8 cellular contexts compared by ENCODE assay signal in the genomic region with DNA sequence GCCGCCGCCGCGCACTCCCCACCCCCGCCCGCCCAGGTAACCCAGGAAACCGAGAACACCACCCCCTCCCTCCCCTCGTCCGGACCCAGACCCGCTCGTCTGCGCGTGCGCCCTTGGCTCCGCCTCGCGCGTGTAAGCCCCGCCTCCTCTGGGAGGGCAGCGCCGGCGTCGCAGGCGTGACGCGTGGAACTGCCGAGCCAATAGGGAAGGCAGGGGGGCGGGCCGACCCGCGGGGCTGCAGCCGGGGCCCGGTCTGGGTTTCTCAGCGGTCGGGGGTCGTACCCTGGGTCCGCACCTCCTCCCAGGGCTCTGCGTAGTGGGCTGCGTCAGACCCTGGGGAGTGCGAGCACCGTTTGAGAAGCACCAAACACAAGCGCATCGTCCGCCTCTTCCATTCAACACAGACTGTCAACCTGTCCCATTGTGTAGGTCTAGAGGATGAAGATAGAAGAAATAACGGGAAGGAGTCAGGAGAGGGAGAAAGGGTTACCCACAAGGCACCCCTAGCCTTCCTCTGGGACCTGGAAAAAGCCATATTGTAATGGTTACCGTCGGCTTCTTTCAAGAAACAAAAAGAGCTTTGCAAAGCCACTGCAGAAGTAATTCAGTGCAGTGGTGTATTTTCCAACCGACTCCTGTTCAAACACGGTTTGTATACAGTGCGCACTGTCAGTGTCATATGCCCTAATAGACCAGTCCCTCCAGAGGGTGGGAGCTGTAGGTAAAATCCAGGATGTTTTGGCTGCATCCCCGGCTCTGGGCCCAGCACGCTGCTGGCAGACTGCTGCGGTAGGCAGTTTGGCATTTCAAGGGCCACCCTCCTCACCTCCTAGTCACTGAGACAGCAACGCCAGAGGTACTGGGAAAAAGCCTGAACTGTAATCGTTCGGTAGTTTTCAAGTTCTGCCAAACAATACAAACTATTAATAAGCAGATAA. TPM values are rescaled to one million over a fixed set of nuclear protein-coding genes. Genes with fewer than 3 reads are reported as not detected.
DNase-seq lines count a peak whose midpoint lies in the region; TF ChIP-seq lines count a peak whose summit lies in the region.

No MANE protein-coding gene starts in this region.

- peaks cover 6% of the 10 kb centered on the region; the same call in 1 of the 2 replicates for H3K36me3 Mint-ChIP-seq in HFFc6 (ENCODE audit: low read depth)

- H3K27me3 Mint-ChIP-seq in HFFc6 (ENCODE audit: insufficient read depth), result peaks cover 4% of the 10 kb centered on the region; the same call in 1 of the 2 replicates

- H3K4me3 Mint-ChIP-seq in HFFc6, result peak overlapping the region; percentile 92

- peak; percentile 90 for DNase-seq in GM04504 (ENCODE audit: low read depth)
- DNase-seq in HFFc6, result peak; percentile 88
- peak; percentile 97 for DNase-seq in NB4 (ENCODE audit: low read depth)
- DNase-seq in SK-N-DZ (ENCODE audit: low spot score), result peak; percentile 91
- peak; percentile 96 for DNase-seq in activated naive CD4-positive, alpha-beta T cell treated with anti-CD3 and anti-CD28 coated beads, Interleukin-2, amount 50 U/mL, for 16 hours
- peak; percentile 96 for DNase-seq in globus pallidus (ENCODE audit: low spot score)
- peak; percentile 96 for DNase-seq in occipital lobe (lab: John Stamatoyannopoulos, UW)

- TF ChIP-seq CTCF in HFFc6 (IDR thresholded peaks at IDR 0.05) (no peak), NB4 (IDR thresholded peaks at IDR 0.05; ENCODE audit: low read depth, low read length) (no peak)

- no peaks in the 10 kb centered on the region for H3K9me3 Mint-ChIP-seq in HFFc6

- H3K4me3 ChIP-seq in NB4 (ENCODE audit: low read depth, low read length), result peak overlapping the region; percentile 85

- peak overlapping the region; percentile 90 for H3K27ac ChIP-seq in temporal lobe (ENCODE audit: low read depth, low read length)

- TF ChIP-seq POLR2A in NB4 (IDR thresholded peaks at IDR 0.05; ENCODE audit: extremely low read depth, insufficient read length), result peak; percentile 92

- peak overlapping the region; percentile 92 for H3K27ac Mint-ChIP-seq in HFFc6

- peaks cover 45% of the 10 kb centered on the region for H3K4me1 Mint-ChIP-seq in HFFc6 (ENCODE audit: low read depth)

RNA-seq across cellular contexts. Expression of a gene that starts 0.5 kb away (rescaled TPM):
- total RNA-seq in HFFc6 (2021; fragmentation: NEBNext Ultra II Directional; extraction: Animal tissue kit (Norgen Biotek cat#: 25700)), result 10 to 100 TPM; 13.2 to 18.9 (median 15.4) TPM
- polyA plus RNA-seq in SK-N-DZ (2014; cell fraction: cytosol; rRNA removed), result 1.7 and 2.1 TPM in 2 replicates
- 3.1 and 4.9 TPM in 2 replicates for polyA plus RNA-seq in SK-N-DZ (2014; cell fraction: nucleus; rRNA removed)
- total RNA-seq in occipital lobe, result 69.7 TPM
- 67.9 TPM for total RNA-seq in temporal lobe

Comparison
In these comparisons a context has a peak if more than half of its experiments do, and no peak if none do; other contexts are left out.
1. Peak in every context shown above with its lines: DNase-seq, H3K4me3 ChIP-seq and H3K27ac ChIP-seq.